ENCODE assay signal across 24 cellular contexts in genomic region chr3:141449424-141449823, GRCh38. TPM values are rescaled to one million over a fixed set of nuclear protein-coding genes. Genes with fewer than 3 reads are reported as not detected.
DNase-seq lines count a peak whose midpoint lies in the region; ATAC-seq and TF ChIP-seq lines count a peak whose summit lies in the region.
"Had no signal": no experiment of that assay in that cellular context is flagged by ENCODE, and none has a peak within 500 bp of the region (broad histone marks: within the 10 kb centered on the region; RNA-seq: fewer than 3 reads in every experiment).

No MANE protein-coding gene starts in this region.

- no peak overlapping the region for H3K4me2 ChIP-seq in Loucy (ENCODE audit: low read depth, low read length, poor library complexity, severe bottlenecking)
- H3K4me2 ChIP-seq: GM23338 had no signal

- H4K20me1 ChIP-seq in Loucy (ENCODE audit: insufficient read depth, low read length, poor library complexity, severe bottlenecking): no peaks in the 10 kb centered on the region

- H3K4me1 Mint-ChIP-seq in activated T-cell treated with anti-CD3 and anti-CD28 coated beads, Interleukin-2, amount 50 U/mL, for 24 hours (ENCODE audit: low read depth): peaks cover 16% of the 10 kb centered on the region
- H3K4me1 Mint-ChIP-seq in activated T-cell treated with anti-CD3 and anti-CD28 coated beads, Interleukin-2, amount 50 U/mL, for 72 hours (ENCODE audit: low read depth): peaks cover 20% of the 10 kb centered on the region

- no peak overlapping the region for H3K4me3 Mint-ChIP-seq in activated T-cell treated with anti-CD3 and anti-CD28 coated beads, Interleukin-2, amount 50 U/mL, for 24 hours
- H3K4me3 Mint-ChIP-seq in activated T-cell treated with anti-CD3 and anti-CD28 coated beads, Interleukin-2, amount 50 U/mL, for 72 hours: peak overlapping the region in 1 of 2 donors; percentile 9
- H3K4me3 Mint-ChIP-seq: CD14-positive monocyte, GM23338 had no signal

- H3K4me3 ChIP-seq in Loucy (ENCODE audit: low read length, poor library complexity, severe bottlenecking): no peak overlapping the region
- no peak overlapping the region for H3K4me3 ChIP-seq in gastroesophageal sphincter
- H3K4me3 ChIP-seq in thoracic aorta: no peak overlapping the region
- no peak overlapping the region for H3K4me3 ChIP-seq in suprapubic skin
- H3K4me3 ChIP-seq: GM23338, psoas muscle, spleen had no signal

- TF ChIP-seq POLR2A in gastroesophageal sphincter (IDR thresholded peaks at IDR 0.05): no peak
- TF ChIP-seq POLR2A in suprapubic skin (IDR thresholded peaks at IDR 0.05): no peak

- no peaks in the 10 kb centered on the region for H3K79me2 ChIP-seq in Loucy (ENCODE audit: insufficient read depth, low read length)

- H3K36me3 ChIP-seq in Loucy (ENCODE audit: insufficient read depth, low read length) (no peaks in the 10 kb centered on the region), gastroesophageal sphincter (peaks cover 0 to 30% of the 10 kb centered on the region in 2 donors), thoracic aorta (peaks cover 11% of the 10 kb centered on the region), suprapubic skin (peaks cover 23% of the 10 kb centered on the region)

- H3K27ac Mint-ChIP-seq in activated T-cell treated with anti-CD3 and anti-CD28 coated beads, Interleukin-2, amount 50 U/mL, for 24 hours: peak overlapping the region; percentile 87
- no peak overlapping the region for H3K27ac Mint-ChIP-seq in activated T-cell treated with anti-CD3 and anti-CD28 coated beads, Interleukin-2, amount 50 U/mL, for 72 hours
- H3K27ac Mint-ChIP-seq: CD14-positive monocyte, GM23338 had no signal

- H3K9ac ChIP-seq in Loucy (ENCODE audit: low read depth, low read length, poor library complexity, severe bottlenecking): no peak overlapping the region

- WGBS in gastroesophageal sphincter (ENCODE audit: low coverage in 1 of 2), 2 donors: 35 to 52% methylated on average over 6 of the region's 6 CpGs
- 79% methylated on average over 6 of the region's 6 CpGs for WGBS in suprapubic skin

- H3K27me3 Mint-ChIP-seq in activated T-cell treated with anti-CD3 and anti-CD28 coated beads, Interleukin-2, amount 50 U/mL, for 24 hours: no peaks in the 10 kb centered on the region
- H3K27me3 Mint-ChIP-seq in activated T-cell treated with anti-CD3 and anti-CD28 coated beads, Interleukin-2, amount 50 U/mL, for 72 hours (ENCODE audit: low read depth): no peaks in the 10 kb centered on the region

- TF ChIP-seq CTCF in Loucy (conservative IDR thresholded peaks at IDR 0.05; ENCODE audit: low read length): no peak
- TF ChIP-seq CTCF in gastroesophageal sphincter (IDR thresholded peaks at IDR 0.05): no peak
- TF ChIP-seq CTCF in thoracic aorta (IDR thresholded peaks at IDR 0.05): no peak
- TF ChIP-seq CTCF in suprapubic skin (IDR thresholded peaks at IDR 0.05): no peak

- no peak for ATAC-seq in activated T-cell treated with anti-CD3 and anti-CD28 coated beads, Interleukin-2, amount 50 U/mL, for 72 hours (replicated peaks in 1 of 2)
- ATAC-seq in gastroesophageal sphincter (no peak), thoracic aorta (ENCODE audit: insufficient number of reproducible peaks, low FRiP score, low read depth) (no peak), GM19452 (IDR thresholded peaks at IDR 0.05; ENCODE audit: unreplicated experiment) (no peak)
- ATAC-seq: GM23338, psoas muscle had no signal

- no peaks in the 10 kb centered on the region for H3K9me2 ChIP-seq in Loucy (replicated peaks; ENCODE audit: low read depth, low read length)

- 0 out of 2 replicates have a peak overlapping the region, but pooled peaks have one; percentile 8 for H2AFZ ChIP-seq in Loucy (ENCODE audit: low read length)
- H2AFZ ChIP-seq: GM23338 had no signal

- DNase-seq in activated T-cell treated with anti-CD3 and anti-CD28 coated beads, Interleukin-2, amount 50 U/mL, for 24 hours: no peak
- no peak for DNase-seq in activated T-cell treated with anti-CD3 and anti-CD28 coated beads, Interleukin-2, amount 50 U/mL, for 72 hours
- no peak for DNase-seq in thoracic aorta (ENCODE audit: low spot score)
- DNase-seq in RKO (ENCODE audit: low spot score): no peak
- DNase-seq in suprapubic skin (ENCODE audit: low spot score in 2 of 2): no peak
- DNase-seq: activated CD4-positive, alpha-beta T cell treated with anti-CD3 and anti-CD28 coated beads, Interleukin-2, amount 50 U/mL, for 1 hour; activated naive CD4-positive, alpha-beta T cell treated with Interleukin-2 at 50 U/mL for 16 hours; cerebellar nuclear complex; effector CD8-positive, alpha-beta T cell; GDM1; mesendoderm; NCI-H1694 treated with DMSO at 0.1 percent for 48 hours; NCI-H2227 treated with DMSO at 0.1 percent for 48 hours; NCI-H748 treated with DMSO at 0.1 percent for 48 hours; psoas muscle; Right ventricle myocardium superior; spleen; stimulated activated CD4-positive, alpha-beta T cell treated with anti-CD3 and anti-CD28 coated beads, Interleukin-4, amount 100 ng/mL, for 4 hours; T-helper 1 cell had no signal

- H3K27me3 ChIP-seq in Loucy (ENCODE audit: insufficient read depth, low read length, poor library complexity, severe bottlenecking) (no peaks in the 10 kb centered on the region), gastroesophageal sphincter (no peaks in the 10 kb centered on the region), thoracic aorta (replicated peaks; ENCODE audit: insufficient read depth) (no peaks in the 10 kb centered on the region), suprapubic skin (no peaks in the 10 kb centered on the region)
- H3K27me3 ChIP-seq: spleen had no signal

- H3K9me3 Mint-ChIP-seq in activated T-cell treated with anti-CD3 and anti-CD28 coated beads, Interleukin-2, amount 50 U/mL, for 24 hours: no peaks in the 10 kb centered on the region
- H3K9me3 Mint-ChIP-seq in activated T-cell treated with anti-CD3 and anti-CD28 coated beads, Interleukin-2, amount 50 U/mL, for 72 hours: no peaks in the 10 kb centered on the region
- H3K9me3 Mint-ChIP-seq: CD14-positive monocyte, GM23338 had no signal

- H3K9me3 ChIP-seq in Loucy (ENCODE audit: insufficient read depth, low read depth, low read length) (no peaks in the 10 kb centered on the region), gastroesophageal sphincter (no peaks in the 10 kb centered on the region), thoracic aorta (no peaks in the 10 kb centered on the region), suprapubic skin (no peaks in the 10 kb centered on the region)
- H3K9me3 ChIP-seq: psoas muscle, spleen had no signal

- H3K4me1 ChIP-seq in Loucy (ENCODE audit: insufficient read depth, low read length, poor library complexity, severe bottlenecking) (peaks cover 9% of the 10 kb centered on the region), gastroesophageal sphincter (peaks cover 6 to 78% (median 11%) of the 10 kb centered on the region in 3 donors), thoracic aorta (ENCODE audit: control insufficient read depth in 1 of 2, low read depth in 2 of 2) (peaks cover 19 to 48% of the 10 kb centered on the region in 2 donors), suprapubic skin (peaks cover 6% of the 10 kb centered on the region)
- H3K4me1 ChIP-seq: psoas muscle had no signal

- no peaks in the 10 kb centered on the region for H3F3A ChIP-seq in Loucy (ENCODE audit: low read depth)

- peaks cover 29% of the 10 kb centered on the region for H3K36me3 Mint-ChIP-seq in activated T-cell treated with anti-CD3 and anti-CD28 coated beads, Interleukin-2, amount 50 U/mL, for 24 hours (ENCODE audit: low read depth)
- H3K36me3 Mint-ChIP-seq in activated T-cell treated with anti-CD3 and anti-CD28 coated beads, Interleukin-2, amount 50 U/mL, for 72 hours (ENCODE audit: insufficient read depth in 2 of 2): peaks cover 0 to 3% of the 10 kb centered on the region in 2 donors

- H3K27ac ChIP-seq in gastroesophageal sphincter (peak overlapping the region; percentile 18 to 64 (median 56)), thoracic aorta (peak overlapping the region; percentile 6 to 47), suprapubic skin (no peak overlapping the region)
- H3K27ac ChIP-seq: spleen had no signal

- TF ChIP-seq EP300 in gastroesophageal sphincter (IDR thresholded peaks at IDR 0.05): no peak
- TF ChIP-seq EP300 in suprapubic skin (IDR thresholded peaks at IDR 0.05): no peak

RNA-seq across cellular contexts. Expression of gene RASA2, which starts 37.4 kb away (rescaled TPM):
- 10 to 100 TPM; 34.4 to 37.3 TPM for total RNA-seq in activated T-cell treated with anti-CD3 and anti-CD28 coated beads, Interleukin-2, amount 50 U/mL, for 72 hours
- total RNA-seq in gastroesophageal sphincter (10 to 100 TPM; 10.6 to 15.5 (median 14.8) TPM), thoracic aorta (10 to 100 TPM; 15.4 to 23.1 TPM), suprapubic skin (10 to 100 TPM; 14.3 to 48.6 (median 24.0) TPM)
